1 cellular context compared by ENCODE assay signal in the genomic region with DNA sequence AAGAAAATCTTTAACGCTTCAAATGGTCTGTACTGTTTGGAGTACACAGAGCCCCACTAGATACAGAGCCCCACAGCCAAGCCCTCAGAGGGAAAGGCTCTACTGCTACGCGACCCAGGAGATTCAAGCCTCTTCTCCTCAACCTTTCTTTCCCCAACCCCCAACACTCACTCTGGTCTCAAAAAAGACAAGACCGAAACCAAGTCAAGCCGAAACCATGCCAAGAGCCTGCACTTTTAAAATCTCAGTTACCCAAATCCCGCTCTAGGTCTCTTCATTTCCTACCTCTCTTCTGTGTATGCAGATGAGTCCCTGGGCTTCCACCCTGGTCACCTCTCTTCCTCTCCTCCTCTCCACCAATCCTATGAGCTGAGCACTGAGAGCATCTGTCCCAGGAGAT.
TF ChIP-seq lines count a peak whose summit lies in the region.

No MANE protein-coding gene starts in this region.

TF ChIP-seq in GM23338, 12 proteins besides CTCF, POLR2A, EP300 and RAD21 (continued from another document):
- TF ChIP-seq ETS1 (IDR thresholded peaks at IDR 0.05) = no peak
